ENCODE assay signal across 8 cellular contexts in genomic region chr19:17469092-17469370, GRCh38. TPM values are rescaled to one million over a fixed set of nuclear protein-coding genes. Genes with fewer than 3 reads are reported as not detected.
DNase-seq lines count a peak whose midpoint lies in the region; ATAC-seq and TF ChIP-seq lines count a peak whose summit lies in the region.

No MANE protein-coding gene starts in this region.

- WGBS in adrenal gland, 4 donors: 5 to 9% (median 5%) methylated on average over 11 of the region's 11 CpGs
- 1 to 9% methylated on average over 11 of the region's 11 CpGs for WGBS in testis, 2 donors

- CTCF ChIA-PET in activated CD8-positive, alpha-beta memory T cell treated with anti-CD3 and anti-CD28 coated beads, Interleukin-2, amount 10 ng/mL, durations not matched to agents 7 days and 5 days (lab: Charles Lee): interaction anchor here (0.6 to 1.7 kb wide), 5 partner anchors 16 to 176 kb away, joined by 3 to 5 read pairs (median 4); partner anchors contain the start of gene TMEM221

- peak overlapping the region; percentile 90 for H3K4me3 Mint-ChIP-seq in activated CD8-positive, alpha-beta memory T cell treated with anti-CD3 and anti-CD28 coated beads, Interleukin-2, amount 10 ng/mL, durations not matched to agents 7 days and 5 days

- H3K27me3 Mint-ChIP-seq in activated CD8-positive, alpha-beta memory T cell treated with anti-CD3 and anti-CD28 coated beads, Interleukin-2, amount 10 ng/mL, durations not matched to agents 7 days and 5 days: peaks cover 11% of the 10 kb centered on the region

- intact Hi-C loops in adrenal gland (cut with DNase I) (no loop called here), testis (cut with DNase I; ENCODE audit: low total_unique reads) (no loop called here)

- DNase-seq in activated CD8-positive, alpha-beta memory T cell treated with anti-CD3 and anti-CD28 coated beads, Interleukin-2, amount 10 ng/mL, durations not matched to agents 7 days and 5 days: no peak
- DNase-seq in activated CD8-positive, alpha-beta memory T cell treated with anti-CD3 and anti-CD28 coated beads, Interleukin-2, amount 50 U/mL, for 48 hours: no peak
- DNase-seq in adrenal gland (no peak), testis (no peak), NCI-H146 treated with DMSO at 0.1 percent for 48 hours (lab: John Stamatoyannopoulos, UW; ENCODE audit: unreplicated experiment) (no peak), NCI-H187 (lab: John Stamatoyannopoulos, UW) (no peak)

- no peak for TF ChIP-seq CTCF in adrenal gland (IDR thresholded peaks at IDR 0.05)
- TF ChIP-seq CTCF in testis (IDR thresholded peaks at IDR 0.05): no peak

- ATAC-seq in activated CD8-positive, alpha-beta memory T cell treated with anti-CD3 and anti-CD28 coated beads, Interleukin-2, amount 10 ng/mL, durations not matched to agents 7 days and 5 days: no peak
- no peak for ATAC-seq in activated CD4-positive, CD25-positive, alpha-beta regulatory T cell treated with anti-CD3 and anti-CD28 coated beads, Interleukin-2, amount 50 U/mL, for 24 hours

- no peaks in the 10 kb centered on the region for H3K9me3 Mint-ChIP-seq in activated CD8-positive, alpha-beta memory T cell treated with anti-CD3 and anti-CD28 coated beads, Interleukin-2, amount 10 ng/mL, durations not matched to agents 7 days and 5 days (ENCODE audit: low read depth)

- TF ChIP-seq POLR2A in adrenal gland (IDR thresholded peaks at IDR 0.05): no peak
- no peak for TF ChIP-seq POLR2A in testis (IDR thresholded peaks at IDR 0.05)

- H3K4me1 ChIP-seq in adrenal gland (replicated peaks in 1 of 2) (peaks cover 27 to 37% of the 10 kb centered on the region in 2 donors), testis (peaks cover 29% of the 10 kb centered on the region)

- no peaks in the 10 kb centered on the region for H3K9me3 ChIP-seq in adrenal gland (replicated peaks in 1 of 3)
- no peaks in the 10 kb centered on the region for H3K9me3 ChIP-seq in testis

- H3K27ac ChIP-seq in adrenal gland (peak overlapping the region; percentile 65 to 95 (median 83)), layer of hippocampus (ENCODE audit: low read depth, low read length) (peak overlapping the region; percentile 96), testis (peak overlapping the region; percentile 89 to 90)

- H3K4me3 ChIP-seq in adrenal gland (peak overlapping the region in 3 of 4 donors; percentile 22 to 72 (median 56)), testis (peak overlapping the region; percentile 74 to 75)

- H3K27me3 ChIP-seq in adrenal gland (no peaks in the 10 kb centered on the region), layer of hippocampus (ENCODE audit: control insufficient read depth, insufficient read depth, low read length) (no peaks in the 10 kb centered on the region), testis (no peaks in the 10 kb centered on the region)

- peaks cover 29% of the 10 kb centered on the region for H3K4me1 Mint-ChIP-seq in activated CD8-positive, alpha-beta memory T cell treated with anti-CD3 and anti-CD28 coated beads, Interleukin-2, amount 10 ng/mL, durations not matched to agents 7 days and 5 days

- H3K36me3 Mint-ChIP-seq in activated CD8-positive, alpha-beta memory T cell treated with anti-CD3 and anti-CD28 coated beads, Interleukin-2, amount 10 ng/mL, durations not matched to agents 7 days and 5 days: no peaks in the 10 kb centered on the region

- H3K36me3 ChIP-seq in adrenal gland (replicated peaks in 1 of 2): no peaks in the 10 kb centered on the region
- no peaks in the 10 kb centered on the region for H3K36me3 ChIP-seq in testis (ENCODE audit: low read depth, missing control alignments)

- H3K27ac Mint-ChIP-seq in activated CD8-positive, alpha-beta memory T cell treated with anti-CD3 and anti-CD28 coated beads, Interleukin-2, amount 10 ng/mL, durations not matched to agents 7 days and 5 days: no peak overlapping the region

RNA-seq across cellular contexts. Expression of gene SLC27A1, which starts 1.3 kb away (rescaled TPM):
- 1 to 10 TPM; 1.5 to 2.1 TPM for total RNA-seq in activated CD8-positive, alpha-beta memory T cell treated with anti-CD3 and anti-CD28 coated beads, Interleukin-2, amount 10 ng/mL, durations not matched to agents 7 days and 5 days
- 100 to 1,000 TPM in 1 of 8 donors, 10 to 100 TPM in 7; 22.1 to 107 (median 56.8) TPM for total RNA-seq in adrenal gland
- polyA plus RNA-seq in adrenal gland: 10 to 100 TPM in 2 of 3 donors, 1 to 10 TPM in 1; 6.8 to 78.8 (median 33.3) TPM
- total RNA-seq in testis: 100 to 1,000 TPM in 1 of 2 donors, 10 to 100 TPM in 1; 92.8 to 105 TPM
- 25.9 TPM for polyA plus RNA-seq in testis (ENCODE audit: insufficient read depth, low read depth, low replicate concordance)

RNA-seq across cellular contexts. Expression of gene NXNL1, which starts 8.3 kb away (rescaled TPM):
- total RNA-seq in activated CD8-positive, alpha-beta memory T cell treated with anti-CD3 and anti-CD28 coated beads, Interleukin-2, amount 10 ng/mL, durations not matched to agents 7 days and 5 days: not detected
- 1 to 10 TPM in 2 of 8 donors, under 1 TPM in 3, not detected in 3; 0.41 to 2.7 (median 0.92) TPM for total RNA-seq in adrenal gland
- polyA plus RNA-seq in adrenal gland: 1 to 10 TPM in 2 of 3 donors, not detected in 1; 2.6 to 4.8 TPM
- under 1 TPM in 1 of 2 donors, not detected in 1; 0.87 TPM for total RNA-seq in testis
- polyA plus RNA-seq in testis (ENCODE audit: insufficient read depth, low read depth, low replicate concordance): not detected

RNA-seq across cellular contexts. Expression of gene TMEM221, which starts 20.6 kb away (rescaled TPM):
- total RNA-seq in activated CD8-positive, alpha-beta memory T cell treated with anti-CD3 and anti-CD28 coated beads, Interleukin-2, amount 10 ng/mL, durations not matched to agents 7 days and 5 days: not detected
- total RNA-seq in adrenal gland (1 to 10 TPM in 7 of 8 donors, under 1 TPM in 1; 0.26 to 8.7 (median 5.7) TPM), testis (1 to 10 TPM in 1 of 2 donors, under 1 TPM in 1; 0.68 to 2.6 TPM)
- polyA plus RNA-seq in adrenal gland (1 to 10 TPM in 2 of 3 donors, under 1 TPM in 1; 0.77 to 2.8 (median 1.9) TPM), testis (ENCODE audit: insufficient read depth, low read depth, low replicate concordance) (1.4 TPM)

RNA-seq across cellular contexts. Expression of gene PGLS, which starts 42.4 kb away (rescaled TPM):
- total RNA-seq in activated CD8-positive, alpha-beta memory T cell treated with anti-CD3 and anti-CD28 coated beads, Interleukin-2, amount 10 ng/mL, durations not matched to agents 7 days and 5 days: 10 to 100 TPM; 59.3 to 65.4 TPM
- total RNA-seq in adrenal gland: 100 to 1,000 TPM in 7 of 8 donors, 10 to 100 TPM in 1; 80.4 to 181 (median 129) TPM
- 100 to 1,000 TPM in 2 of 3 donors, 10 to 100 TPM in 1; 36.1 to 200 (median 134) TPM for polyA plus RNA-seq in adrenal gland
- 10 to 100 TPM; 77.7 to 82.9 TPM for total RNA-seq in testis
- 44.3 TPM for polyA plus RNA-seq in testis (ENCODE audit: insufficient read depth, low read depth, low replicate concordance)

RNA-seq across cellular contexts. Expression of gene MVB12A, which starts 49.2 kb away (rescaled TPM):
- total RNA-seq in activated CD8-positive, alpha-beta memory T cell treated with anti-CD3 and anti-CD28 coated beads, Interleukin-2, amount 10 ng/mL, durations not matched to agents 7 days and 5 days: 10 to 100 TPM; 40.4 to 51.1 TPM
- total RNA-seq in adrenal gland: 100 to 1,000 TPM in 5 of 8 donors, 10 to 100 TPM in 3; 53.3 to 162 (median 105) TPM
- 100 to 1,000 TPM in 2 of 3 donors, 10 to 100 TPM in 1; 17.4 to 142 (median 132) TPM for polyA plus RNA-seq in adrenal gland
- total RNA-seq in testis: 10 to 100 TPM; 44.0 to 48.3 TPM
- polyA plus RNA-seq in testis (ENCODE audit: insufficient read depth, low read depth, low replicate concordance): 28.6 TPM

Comparison
In these comparisons a context has a peak if more than half of its experiments do, and no peak if none do; other contexts are left out.
1. RNA of gene SLC27A1, which starts 1.3 kb away (total RNA-seq): 92.8 to 105 TPM in testis and 22.1 to 107 TPM in adrenal gland; 1.5 to 2.1 TPM in activated CD8-positive, alpha-beta memory T cell treated with anti-CD3 and anti-CD28 coated beads, Interleukin-2, amount 10 ng/mL, durations not matched to agents 7 days and 5 days; every median in the first group is over 4 times any median in the second.
2. Peak in every context shown above with its lines, with median percentiles within 50 percentile points of each other: H3K27ac ChIP-seq.